12 cellular contexts compared by ENCODE assay signal in the genomic region with DNA sequence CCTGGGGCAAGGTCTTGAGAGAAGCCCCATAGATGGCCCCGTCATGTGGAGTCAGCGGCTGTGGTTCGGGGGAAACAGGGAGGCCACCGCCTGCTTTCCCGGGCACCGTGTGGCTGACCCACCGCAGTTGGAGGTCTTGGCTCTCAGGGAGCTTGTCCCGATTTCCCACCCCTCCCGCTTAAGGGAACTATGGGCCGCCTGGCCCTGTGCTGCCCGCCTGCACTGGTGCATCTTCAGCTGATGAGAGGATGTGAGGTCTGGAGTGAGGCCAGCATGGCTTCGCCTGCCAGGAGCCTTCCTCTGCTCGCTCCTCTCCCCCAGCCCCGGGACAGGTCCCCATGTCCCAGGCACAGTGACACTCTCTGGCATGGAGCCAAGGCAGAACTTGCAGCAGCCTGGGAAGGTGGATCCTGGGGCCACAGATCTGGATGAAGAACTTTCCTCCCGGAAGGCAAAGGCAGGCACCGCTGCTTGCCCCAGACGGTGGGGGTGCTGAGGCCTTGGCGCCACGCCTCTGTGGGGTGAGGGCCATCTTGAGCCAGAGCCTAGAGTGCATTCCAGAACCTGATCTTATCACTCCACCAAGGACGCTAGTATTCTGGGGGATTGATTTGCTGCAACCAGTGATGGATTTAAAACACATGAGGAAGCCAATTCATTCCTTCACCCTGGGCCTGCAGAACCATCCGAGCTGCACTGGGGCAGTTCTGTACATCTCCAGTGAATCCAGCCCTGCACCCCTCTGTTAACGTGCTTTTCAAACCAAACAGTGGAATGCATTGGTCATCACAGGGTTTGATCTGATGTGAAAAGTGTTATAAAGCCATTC.
DNase-seq lines count a peak whose midpoint lies in the region; FAIRE-seq and TF ChIP-seq lines count a peak whose summit lies in the region.
"Had no signal": no experiment of that assay in that cellular context is flagged by ENCODE, and none has a peak within 500 bp of the region (broad histone marks: within the 10 kb centered on the region; RNA-seq: fewer than 3 reads in every experiment).

No MANE protein-coding gene starts in this region.

- H4K20me1 ChIP-seq in mammary epithelial cell (ENCODE audit: insufficient read depth, low read length), result no peaks in the 10 kb centered on the region

- peaks cover 5% of the 10 kb centered on the region for H3K27me3 ChIP-seq in mammary epithelial cell (ENCODE audit: insufficient read depth, low read length)

- H3K9me3 ChIP-seq in mammary epithelial cell (replicated peaks; ENCODE audit: insufficient read depth, low read length) (no peaks in the 10 kb centered on the region), kidney (ENCODE audit: control insufficient read depth in 1 of 2, low read length in 2 of 2) (no peaks in the 10 kb centered on the region)

- no peak for FAIRE-seq in kidney (lab: Jason Lieb, UNC)
- FAIRE-seq: GM12892 had no signal

- H3K36me3 ChIP-seq in mammary epithelial cell (ENCODE audit: insufficient read depth, low read length), result no peaks in the 10 kb centered on the region
- no peaks in the 10 kb centered on the region for H3K36me3 ChIP-seq in kidney (ENCODE audit: control insufficient read depth in 1 of 2, insufficient read depth in 2 of 2, low read length in 2 of 2)

- no peaks in the 10 kb centered on the region for H3K79me2 ChIP-seq in mammary epithelial cell (ENCODE audit: insufficient read depth, low read length)

- WGBS in mammary epithelial cell (ENCODE audit: low coverage, missing lambda C conversion rate), result 4% methylated on average over 7 of the region's 22 CpGs

- H3K4me1 ChIP-seq in mammary epithelial cell (ENCODE audit: insufficient read depth, low read length), result peaks cover 7% of the 10 kb centered on the region
- H3K4me1 ChIP-seq in kidney (ENCODE audit: control insufficient read depth in 1 of 2, insufficient read depth in 1 of 2, low read depth in 1 of 2, low read length in 2 of 2), result peaks cover 0 to 6% of the 10 kb centered on the region in 2 donors

- intact Hi-C loops in mammary epithelial cell (cut with micrococcal nuclease) (loop anchor here (10.0 kb wide), 1 partner anchor 95 kb away; no protein-coding TSS in a partner anchor), kidney (cut with DNase I) (no loop called here)

- H3K4me3 ChIP-seq in mammary epithelial cell (replicated peaks in 1 of 3; ENCODE audit: insufficient read depth in 1 of 3, low read depth in 2 of 3, low read length in 3 of 3) (no peak overlapping the region), kidney (ENCODE audit: low read length in 2 of 2) (no peak overlapping the region)

- dilution Hi-C loops in mammary epithelial cell (cut with HindIII; ENCODE audit: low sequenced_read_pairs), result no loop called here

- H2AFZ ChIP-seq in mammary epithelial cell (ENCODE audit: low read depth, low read length), result peak overlapping the region; percentile 3

- H3K4me2 ChIP-seq in mammary epithelial cell (ENCODE audit: insufficient read depth, low read depth, low read length), result peak overlapping the region; percentile 32

- H3K9ac ChIP-seq in mammary epithelial cell (ENCODE audit: insufficient read depth, low read length) (no peak overlapping the region), kidney (ENCODE audit: low read length in 2 of 2) (no peak overlapping the region)

- in situ Hi-C loops in mammary epithelial cell (cut with MboI; ENCODE audit: low sequenced_read_pairs in 2 of 2), result no loop called here

- no peak overlapping the region for H3K27ac ChIP-seq in mammary epithelial cell (ENCODE audit: insufficient read depth, low read depth, low read length)
- no peak overlapping the region for H3K27ac ChIP-seq in kidney (ENCODE audit: low read depth in 2 of 2, low read length in 2 of 2)
- H3K27ac ChIP-seq in substantia nigra (ENCODE audit: low read depth, low read length, poor library complexity, severe bottlenecking), result peak overlapping the region; percentile 79

- TF ChIP-seq CTCF in mammary epithelial cell (conservative IDR thresholded peaks at IDR 0.05 in 1 of 2, IDR thresholded peaks at IDR 0.05 in 1 of 2; ENCODE audit: extremely low read depth in 1 of 2, insufficient read depth in 1 of 2, low read depth in 1 of 2, low read length in 2 of 2), result no peak
- no peak for TF ChIP-seq CTCF in kidney (IDR thresholded peaks at IDR 0.05; ENCODE audit: borderline replicate concordance, extremely low read depth, insufficient read depth)

- CTCF ChIA-PET in mammary epithelial cell (lab: Charles Lee; ENCODE audit: low non-redundant PET), result no interaction called here

- peak; percentile 12 for DNase-seq in HT1080 (ENCODE audit: low read depth)
- no peak for DNase-seq in mammary epithelial cell
- peak; percentile 74 for DNase-seq in kidney
- DNase-seq in substantia nigra (lab: John Stamatoyannopoulos, UW), result peak in 39 of 49 donors; percentile 15 to 100 (median 44)
- DNase-seq in NCI-H2029 treated with DMSO at 0.1 percent for 48 hours (lab: John Stamatoyannopoulos, UW), result no peak
- DNase-seq in effector CD4-positive, alpha-beta T cell, result no peak
- no peak for DNase-seq in T-helper 1 cell
- DNase-seq in NCI-H446 (lab: John Stamatoyannopoulos, UW), result no peak
- DNase-seq: activated CD8-positive, alpha-beta T cell treated with anti-CD3 and anti-CD28 coated beads for 36 hours; activated naive CD8-positive, alpha-beta T cell treated with anti-CD3 and anti-CD28 coated beads, Interleukin-2, amount 50 U/mL, for 24 hours; SIG-M5 had no signal

- BruUV-seq in mammary epithelial cell (replicated peaks; lab: Mats Ljungman, UMichigan), result no TSS peak

Comparison
In these comparisons a context has a peak if more than half of its experiments do, and no peak if none do; other contexts are left out.
1. DNase-seq: peak in HT1080 (single experiment), kidney (single experiment) and substantia nigra (39 of 49); none in mammary epithelial cell (single experiment), NCI-H2029 treated with DMSO at 0.1 percent for 48 hours (single experiment), effector CD4-positive, alpha-beta T cell (single experiment), T-helper 1 cell (0 of 5) and NCI-H446 (0 of 2).